9 cellular contexts compared by ENCODE assay signal in the genomic region with DNA sequence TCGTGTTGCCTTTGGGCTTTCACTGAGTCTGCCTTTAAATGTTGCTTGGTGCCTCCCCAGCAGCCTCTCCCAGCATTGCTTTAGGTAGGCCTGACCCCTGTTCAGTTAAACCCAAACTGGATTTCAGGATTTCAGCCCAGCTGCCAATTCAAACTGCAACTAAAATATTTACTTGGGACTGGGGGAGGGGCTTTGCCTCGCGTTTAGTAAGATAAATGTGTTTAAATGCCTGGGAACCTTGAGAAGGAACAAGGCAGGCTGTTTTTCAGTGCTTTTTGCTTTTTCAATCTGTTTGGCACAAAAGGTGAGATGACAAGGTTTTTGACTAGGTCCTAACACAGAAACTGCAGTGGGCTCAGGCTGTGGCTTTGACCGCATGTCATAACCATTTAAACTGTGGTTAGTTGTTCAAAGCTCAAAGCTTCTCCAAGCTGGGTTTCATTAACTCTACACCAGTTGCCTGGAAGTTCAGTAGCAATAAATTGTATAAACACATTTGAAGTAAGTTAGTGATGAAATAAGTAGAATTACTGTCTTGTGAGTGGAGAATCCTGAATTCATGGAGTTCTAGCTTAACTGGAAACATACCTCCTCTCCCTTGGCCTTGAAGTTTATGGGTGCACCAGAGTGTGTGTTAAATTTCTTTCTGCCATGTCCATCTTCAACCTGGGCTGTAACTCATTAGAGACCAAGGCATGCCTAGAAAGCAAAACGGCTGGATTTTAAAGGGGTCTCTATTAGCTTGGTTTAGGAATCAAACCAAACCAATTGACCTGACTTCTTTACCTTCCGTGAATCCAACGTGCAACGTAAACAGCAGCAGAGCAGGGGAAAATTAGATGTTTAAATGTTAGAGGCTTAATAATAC. TPM values are rescaled to one million over a fixed set of nuclear protein-coding genes. Genes with fewer than 3 reads are reported as not detected.
DNase-seq lines count a peak whose midpoint lies in the region; ATAC-seq, FAIRE-seq and TF ChIP-seq lines count a peak whose summit lies in the region.
"Had no signal": no experiment of that assay in that cellular context is flagged by ENCODE, and none has a peak within 500 bp of the region (broad histone marks: within the 10 kb centered on the region; RNA-seq: fewer than 3 reads in every experiment).

No MANE protein-coding gene starts in this region.

- H3K27ac ChIP-seq in esophagus squamous epithelium (peak overlapping the region in 3 of 4 donors; percentile 84 to 90 (median 85)), ovary (peak overlapping the region; percentile 88 to 91)

- H3K4me1 Mint-ChIP-seq in natural killer cell = peaks cover 16 to 28% of the 10 kb centered on the region in 2 donors

- peaks cover 0 to 46% (median 2%) of the 10 kb centered on the region in 4 donors for H3K27me3 ChIP-seq in esophagus squamous epithelium
- H3K27me3 ChIP-seq in ovary = no peaks in the 10 kb centered on the region

- TF ChIP-seq CTCF in D721Med (IDR thresholded peaks at IDR 0.05; ENCODE audit: insufficient read depth, missing control alignments) = no peak
- TF ChIP-seq CTCF in NB4 (IDR thresholded peaks at IDR 0.05; ENCODE audit: low read depth, low read length) = no peak
- TF ChIP-seq CTCF in esophagus squamous epithelium (IDR thresholded peaks at IDR 0.05) = no peak
- TF ChIP-seq CTCF in ovary (IDR thresholded peaks at IDR 0.05) = no peak
- TF ChIP-seq CTCF in natural killer cell (IDR thresholded peaks at IDR 0.05) = no peak

- no peak overlapping the region for H3K4me3 Mint-ChIP-seq in natural killer cell

- H3K9me3 ChIP-seq in esophagus squamous epithelium (no peaks in the 10 kb centered on the region), ovary (no peaks in the 10 kb centered on the region)

- peak; percentile 75 for FAIRE-seq in D721Med (lab: Jason Lieb, UNC)

- H3K36me3 ChIP-seq in esophagus squamous epithelium (no peaks in the 10 kb centered on the region), ovary (no peaks in the 10 kb centered on the region)

- H3K4me1 ChIP-seq in esophagus squamous epithelium = peaks cover 15 to 77% (median 38%) of the 10 kb centered on the region in 3 donors
- peaks cover 26% of the 10 kb centered on the region for H3K4me1 ChIP-seq in ovary (ENCODE audit: insufficient read depth)

- no peak overlapping the region for H3K27ac Mint-ChIP-seq in natural killer cell

- no peak for ATAC-seq in natural killer cell

- H3K4me3 ChIP-seq in NB4 (ENCODE audit: low read depth, low read length) = no peak overlapping the region
- H3K4me3 ChIP-seq in esophagus squamous epithelium = no peak overlapping the region
- H3K4me3 ChIP-seq in ovary = no peak overlapping the region

- intact Hi-C loops in esophagus squamous epithelium (cut with DNase I) (no loop called here), ovary (cut with DNase I) (loop anchor here in 1 of 4 donors (5.0 kb wide), 1 partner anchor 54 kb away; no protein-coding TSS in a partner anchor), natural killer cell (cut with micrococcal nuclease) (no loop called here)

- no peaks in the 10 kb centered on the region for H3K36me3 Mint-ChIP-seq in natural killer cell

- H3K9me3 Mint-ChIP-seq in natural killer cell = no peaks in the 10 kb centered on the region

- TF ChIP-seq POLR2A in NB4 (IDR thresholded peaks at IDR 0.05; ENCODE audit: extremely low read depth, insufficient read length) (no peak), esophagus squamous epithelium (IDR thresholded peaks at IDR 0.05) (no peak), ovary (IDR thresholded peaks at IDR 0.05) (no peak)

- TF ChIP-seq EP300 in ovary (IDR thresholded peaks at IDR 0.05) = no peak

- WGBS in esophagus squamous epithelium, 2 donors = 63 to 72% methylated on average over 8 of the region's 8 CpGs
- WGBS in ovary, 3 donors = 20 to 33% (median 29%) methylated on average over 8 of the region's 8 CpGs

- peaks cover 57 to 84% of the 10 kb centered on the region in 2 donors for H3K27me3 Mint-ChIP-seq in natural killer cell (ENCODE audit: low read depth in 2 of 2)

- DNase-seq in D721Med (ENCODE audit: insufficient read length, low spot score) (no peak), NB4 (ENCODE audit: low read depth) (peak; percentile 48), esophagus squamous epithelium (lab: John Stamatoyannopoulos, UW) (no peak), ovary (peak in 1 of 5 donors; percentile 20), foreskin melanocyte (no peak), natural killer cell (no peak), NCI-H748 treated with DMSO at 0.1 percent for 48 hours (lab: John Stamatoyannopoulos, UW) (no peak)
- no peak for DNase-seq in activated CD4-positive, CD25-positive, alpha-beta regulatory T cell (lab: John Stamatoyannopoulos, UW)

RNA-seq across cellular contexts. Expression of gene PKNOX2, which starts 3.6 kb away (rescaled TPM):
- total RNA-seq in esophagus squamous epithelium (1 to 10 TPM in 2 of 4 donors, under 1 TPM in 1, not detected in 1; 0.40 to 5.9 (median 1.1) TPM), ovary (10 to 100 TPM; 11.8 to 42.3 (median 30.2) TPM), natural killer cell (not detected)
- 10 to 100 TPM; 10.6 to 13.0 TPM for polyA plus RNA-seq in ovary
- total RNA-seq: dermis microvascular lymphatic vessel endothelial cell had no signal

RNA-seq across cellular contexts. Expression of gene TMEM218, which starts 56.8 kb away (rescaled TPM):
- 10 to 100 TPM in 3 of 4 donors, 1 to 10 TPM in 1; 7.5 to 17.3 (median 13.9) TPM for total RNA-seq in esophagus squamous epithelium
- total RNA-seq in ovary = 10 to 100 TPM; 13.0 to 20.6 (median 16.7) TPM
- polyA plus RNA-seq in ovary = 10 to 100 TPM; 31.8 to 37.3 TPM
- total RNA-seq in natural killer cell = 10 to 100 TPM; 10.0 to 14.2 (median 12.1) TPM
